1 cellular context compared by ENCODE assay signal in the genomic region with DNA sequence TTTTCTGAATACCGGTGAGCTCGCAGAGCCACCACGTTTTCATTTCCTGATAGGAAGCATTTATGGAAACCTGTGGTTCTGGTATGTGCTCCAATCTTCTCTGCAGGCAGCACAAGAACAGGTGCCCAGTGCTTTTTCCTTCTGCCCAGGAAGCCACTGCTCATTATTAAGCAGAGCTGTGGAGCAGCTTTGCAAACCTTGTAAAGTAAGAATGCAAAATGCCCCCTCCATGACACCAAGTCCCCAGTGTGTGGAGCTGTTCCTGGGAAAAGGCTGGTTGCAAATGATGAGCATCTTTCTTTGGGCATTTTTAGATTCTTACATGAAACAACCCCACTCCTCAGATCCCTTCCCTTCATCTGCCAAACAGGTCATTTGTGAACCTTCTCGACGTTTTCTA.
TF ChIP-seq lines count a peak whose summit lies in the region.

No MANE protein-coding gene starts in this region.

TF ChIP-seq in HCT116, 20 proteins besides CTCF, POLR2A, EP300 and RAD21 (continued from another document):
- TF ChIP-seq, protein P1, sequence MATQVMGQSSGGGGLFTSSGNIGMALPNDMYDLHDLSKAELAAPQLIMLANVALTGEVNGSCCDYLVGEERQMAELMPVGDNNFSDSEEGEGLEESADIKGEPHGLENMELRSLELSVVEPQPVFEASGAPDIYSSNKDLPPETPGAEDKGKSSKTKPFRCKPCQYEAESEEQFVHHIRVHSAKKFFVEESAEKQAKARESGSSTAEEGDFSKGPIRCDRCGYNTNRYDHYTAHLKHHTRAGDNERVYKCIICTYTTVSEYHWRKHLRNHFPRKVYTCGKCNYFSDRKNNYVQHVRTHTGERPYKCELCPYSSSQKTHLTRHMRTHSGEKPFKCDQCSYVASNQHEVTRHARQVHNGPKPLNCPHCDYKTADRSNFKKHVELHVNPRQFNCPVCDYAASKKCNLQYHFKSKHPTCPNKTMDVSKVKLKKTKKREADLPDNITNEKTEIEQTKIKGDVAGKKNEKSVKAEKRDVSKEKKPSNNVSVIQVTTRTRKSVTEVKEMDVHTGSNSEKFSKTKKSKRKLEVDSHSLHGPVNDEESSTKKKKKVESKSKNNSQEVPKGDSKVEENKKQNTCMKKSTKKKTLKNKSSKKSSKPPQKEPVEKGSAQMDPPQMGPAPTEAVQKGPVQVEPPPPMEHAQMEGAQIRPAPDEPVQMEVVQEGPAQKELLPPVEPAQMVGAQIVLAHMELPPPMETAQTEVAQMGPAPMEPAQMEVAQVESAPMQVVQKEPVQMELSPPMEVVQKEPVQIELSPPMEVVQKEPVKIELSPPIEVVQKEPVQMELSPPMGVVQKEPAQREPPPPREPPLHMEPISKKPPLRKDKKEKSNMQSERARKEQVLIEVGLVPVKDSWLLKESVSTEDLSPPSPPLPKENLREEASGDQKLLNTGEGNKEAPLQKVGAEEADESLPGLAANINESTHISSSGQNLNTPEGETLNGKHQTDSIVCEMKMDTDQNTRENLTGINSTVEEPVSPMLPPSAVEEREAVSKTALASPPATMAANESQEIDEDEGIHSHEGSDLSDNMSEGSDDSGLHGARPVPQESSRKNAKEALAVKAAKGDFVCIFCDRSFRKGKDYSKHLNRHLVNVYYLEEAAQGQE (IDR thresholded peaks at IDR 0.05; ENCODE audit: low read depth), result no peak
- TF ChIP-seq CBX3 (IDR thresholded peaks at IDR 0.05; ENCODE audit: low read depth), result no peak
- TF ChIP-seq SIN3A (IDR thresholded peaks at IDR 0.05; ENCODE audit: low read depth), result no peak
- no peak for TF ChIP-seq YY1 (IDR thresholded peaks at IDR 0.05; ENCODE audit: extremely low read depth, insufficient replicate concordance, low read depth, low read length)
- no peak for TF ChIP-seq JUND (IDR thresholded peaks at IDR 0.05)
- no peak for TF ChIP-seq SRF (IDR thresholded peaks at IDR 0.05; ENCODE audit: low read depth)
- no peak for TF ChIP-seq ZNF274 (IDR thresholded peaks at IDR 0.05; ENCODE audit: low read depth, low read length)
- no peak for TF ChIP-seq SP1 (IDR thresholded peaks at IDR 0.05; ENCODE audit: low read depth)
- no peak for TF ChIP-seq FOSL1 (IDR thresholded peaks at IDR 0.05; ENCODE audit: low read depth)
- no peak for TF ChIP-seq TCF7L2 (IDR thresholded peaks at IDR 0.05; ENCODE audit: borderline replicate concordance, extremely low read depth, insufficient read depth, insufficient read length)
- TF ChIP-seq CEBPB (IDR thresholded peaks at IDR 0.05; ENCODE audit: low read depth), result no peak
